4 cellular contexts compared by ENCODE assay signal in the genomic region with DNA sequence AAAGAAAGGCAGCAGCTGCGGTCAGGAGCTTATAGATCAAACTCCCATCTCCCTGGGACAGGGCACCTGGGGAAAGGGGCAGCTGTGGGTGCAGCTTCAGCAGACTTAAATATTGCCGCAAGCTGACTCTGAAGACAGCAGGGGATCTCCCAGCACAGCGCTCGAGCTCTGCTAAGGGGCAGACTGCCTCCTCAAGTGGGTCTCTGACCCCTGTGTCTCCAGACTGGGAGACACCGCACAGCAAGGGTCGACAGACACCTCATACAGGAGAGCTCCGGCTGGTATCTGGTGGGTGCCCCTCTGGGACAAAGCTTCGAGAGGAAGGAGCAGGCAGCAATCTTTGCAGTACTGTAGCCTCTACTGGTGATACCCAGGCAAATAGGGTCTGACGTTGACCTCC. TPM values are rescaled to one million over a fixed set of nuclear protein-coding genes. Genes with fewer than 3 reads are reported as not detected.
"Had no signal": no experiment of that assay in that cellular context is flagged by ENCODE, and none has a peak within 500 bp of the region (broad histone marks: within the 10 kb centered on the region; RNA-seq: fewer than 3 reads in every experiment).

No MANE protein-coding gene starts in this region.

RNA-seq across cellular contexts. Expression of a gene that starts 15.5 kb away (rescaled TPM):
- total RNA-seq: LHCN-M2, M059J, MCF 10A, NCI-H460 had no signal
